8 cellular contexts compared by ENCODE assay signal in the genomic region with DNA sequence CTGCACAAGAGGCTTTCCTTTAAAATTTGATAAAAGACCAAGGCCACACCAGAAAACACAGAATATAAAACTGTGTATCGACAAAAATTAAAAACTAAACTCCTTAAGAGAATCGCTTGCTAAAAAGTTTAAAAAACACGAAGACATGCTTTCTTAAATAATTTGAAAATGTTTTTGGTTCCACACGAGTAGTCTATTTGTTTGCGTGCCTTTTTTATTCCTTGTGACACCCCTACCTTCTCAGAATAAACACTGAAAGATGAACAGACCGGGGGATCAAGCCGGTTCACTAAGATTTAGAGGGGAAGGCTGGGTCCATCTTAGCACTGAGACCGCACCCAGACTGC.
DNase-seq lines count a peak whose midpoint lies in the region; ATAC-seq and TF ChIP-seq lines count a peak whose summit lies in the region.

No MANE protein-coding gene starts in this region.

- no peaks in the 10 kb centered on the region for H3K36me3 ChIP-seq in BLaER1 treated with 17β-estradiol and CSF1 and Interleukin-3, amounts not matched to agents 10 nM and 100 nM

- H3K27me3 ChIP-seq in BLaER1 treated with 17β-estradiol and CSF1 and Interleukin-3, amounts not matched to agents 10 nM and 100 nM, result no peaks in the 10 kb centered on the region

- H3K9me3 Mint-ChIP-seq in dendritic cell treated with granulocyte-macrophage colony-stimulating factor and Interleukin-4, amounts not matched to agents 40 ng/mL and 50 ng/mL, for 4 days, result peaks cover 9% of the 10 kb centered on the region
- no peaks in the 10 kb centered on the region for H3K9me3 Mint-ChIP-seq in nephron

- peak overlapping the region; percentile 85 for H3K4me3 Mint-ChIP-seq in dendritic cell treated with granulocyte-macrophage colony-stimulating factor and Interleukin-4, amounts not matched to agents 40 ng/mL and 50 ng/mL, for 4 days
- H3K4me3 Mint-ChIP-seq in nephron, result peak overlapping the region; percentile 87 to 95 (median 91)

- H3K4me1 ChIP-seq in BLaER1 treated with 17β-estradiol and CSF1 and Interleukin-3, amounts not matched to agents 10 nM and 100 nM, result peaks cover 22 to 48% (median 25%) of the 10 kb centered on the region in 10 experiments

- H3K36me3 Mint-ChIP-seq in dendritic cell treated with granulocyte-macrophage colony-stimulating factor and Interleukin-4, amounts not matched to agents 40 ng/mL and 50 ng/mL, for 4 days (ENCODE audit: low read depth), result peaks cover 14% of the 10 kb centered on the region
- H3K36me3 Mint-ChIP-seq in nephron (ENCODE audit: low read depth), result no peaks in the 10 kb centered on the region

- peak overlapping the region; percentile 56 to 71 (median 62) for H3K4me3 ChIP-seq in BLaER1 treated with 17β-estradiol and CSF1 and Interleukin-3, amounts not matched to agents 10 nM and 100 nM
- H3K4me3 ChIP-seq in LNCaP clone FGC (ENCODE audit: low read depth, low read length), result peak overlapping the region; percentile 50

- DNase-seq in LNCaP clone FGC (ENCODE audit: low read depth) (no peak), omental fat pad (ENCODE audit: low spot score) (no peak), middle frontal gyrus (ENCODE audit: extremely low spot score, low spot score) (no peak), activated gamma-delta T cell (lab: John Stamatoyannopoulos, UW) (no peak)

- ATAC-seq in omental fat pad (ENCODE audit: low FRiP score), result no peak
- ATAC-seq in HG02885 (IDR thresholded peaks at IDR 0.05; ENCODE audit: poor library complexity, unreplicated experiment), result no peak

- peaks cover 34% of the 10 kb centered on the region for H3K4me1 Mint-ChIP-seq in dendritic cell treated with granulocyte-macrophage colony-stimulating factor and Interleukin-4, amounts not matched to agents 40 ng/mL and 50 ng/mL, for 4 days (ENCODE audit: low read depth)
- peaks cover 64% of the 10 kb centered on the region for H3K4me1 Mint-ChIP-seq in nephron

- peak overlapping the region; percentile 96 to 99 (median 97) for H3K27ac ChIP-seq in BLaER1 treated with 17β-estradiol and CSF1 and Interleukin-3, amounts not matched to agents 10 nM and 100 nM

- H3K27ac Mint-ChIP-seq in dendritic cell treated with granulocyte-macrophage colony-stimulating factor and Interleukin-4, amounts not matched to agents 40 ng/mL and 50 ng/mL, for 4 days, result peak overlapping the region; percentile 99
- H3K27ac Mint-ChIP-seq in nephron, result peak overlapping the region; percentile 100

- peak overlapping the region; percentile 72 to 90 (median 81) for H3K4me2 ChIP-seq in BLaER1 treated with 17β-estradiol and CSF1 and Interleukin-3, amounts not matched to agents 10 nM and 100 nM

- intact Hi-C loops in dendritic cell treated with granulocyte-macrophage colony-stimulating factor and Interleukin-4, amounts not matched to agents 40 ng/mL and 50 ng/mL, for 4 days (cut with micrococcal nuclease), result loop anchor here (1.0 to 10.0 kb wide), 7 partner anchors 55 to 1615 kb away; a partner anchor contains a TSS

- peak overlapping the region; percentile 89 to 95 (median 92) for H3K9ac ChIP-seq in BLaER1 treated with 17β-estradiol and CSF1 and Interleukin-3, amounts not matched to agents 10 nM and 100 nM

- H3K27me3 Mint-ChIP-seq in dendritic cell treated with granulocyte-macrophage colony-stimulating factor and Interleukin-4, amounts not matched to agents 40 ng/mL and 50 ng/mL, for 4 days, result no peaks in the 10 kb centered on the region
- no peaks in the 10 kb centered on the region for H3K27me3 Mint-ChIP-seq in nephron (ENCODE audit: low read depth)

- TF ChIP-seq CTCF in LNCaP clone FGC (IDR thresholded peaks at IDR 0.05; ENCODE audit: control insufficient read depth, extremely low read depth, insufficient read depth) (no peak), nephron (IDR thresholded peaks at IDR 0.05; ENCODE audit: unreplicated experiment in 3 of 3) (no peak), omental fat pad (IDR thresholded peaks at IDR 0.05) (no peak)

- no peaks in the 10 kb centered on the region for H4K20me1 ChIP-seq in BLaER1 treated with 17β-estradiol and CSF1 and Interleukin-3, amounts not matched to agents 10 nM and 100 nM

- no peaks in the 10 kb centered on the region; a peak in 2 of 22 replicates for H3K9me3 ChIP-seq in BLaER1 treated with 17β-estradiol and CSF1 and Interleukin-3, amounts not matched to agents 10 nM and 100 nM (replicated peaks in 1 of 11)
